8 cellular contexts compared by ENCODE assay signal in the genomic region with DNA sequence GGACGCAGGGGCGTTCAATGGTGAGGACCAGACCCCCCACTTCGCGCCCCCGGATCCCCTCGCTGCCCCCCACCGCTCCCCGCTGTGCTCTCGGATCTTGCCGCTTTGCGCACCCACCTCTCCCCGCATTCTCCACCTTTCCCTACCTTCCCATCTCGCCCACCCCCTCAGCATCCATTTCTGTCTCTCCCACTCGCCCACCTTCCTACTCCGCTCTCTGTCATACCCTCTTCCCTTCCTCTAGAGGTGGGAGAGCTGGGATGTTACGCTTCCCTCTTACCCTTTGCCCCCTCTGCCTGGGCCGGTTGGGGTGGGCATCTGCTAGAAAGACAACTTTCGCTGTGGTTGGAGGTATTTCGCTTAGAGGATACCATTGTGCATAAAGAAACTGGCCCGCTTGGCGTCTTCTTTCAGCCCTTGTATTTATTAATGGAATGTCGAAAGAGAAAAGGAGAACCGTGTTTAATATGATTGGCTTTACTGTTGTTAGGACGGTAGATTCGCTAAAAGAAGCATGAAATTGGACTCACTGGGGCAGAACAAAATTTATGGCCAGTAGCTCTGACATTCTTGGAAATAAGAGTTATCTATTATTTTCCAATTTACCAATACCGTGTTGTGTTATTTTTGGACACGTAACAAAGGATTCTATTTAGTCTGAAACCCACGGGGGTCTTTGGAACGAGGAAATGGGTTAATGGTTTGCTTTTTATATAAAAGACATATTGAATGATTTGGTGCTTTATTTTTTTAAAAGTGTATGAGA. TPM values are rescaled to one million over a fixed set of nuclear protein-coding genes. Genes with fewer than 3 reads are reported as not detected.
DNase-seq lines count a peak whose midpoint lies in the region; ATAC-seq and TF ChIP-seq lines count a peak whose summit lies in the region.

No MANE protein-coding gene starts in this region.

- H3K27ac ChIP-seq in HUES48 (ENCODE audit: low read depth, low read length) = peak overlapping the region; percentile 77

- H3K9me3 ChIP-seq in HUES48 (ENCODE audit: control insufficient read depth, insufficient read depth, low read length) = no peaks in the 10 kb centered on the region

- no peaks in the 10 kb centered on the region for H3K9me3 Mint-ChIP-seq in activated naive CD8-positive, alpha-beta T cell treated with anti-CD3 and anti-CD28 coated beads, Interleukin-2, amount 10 ng/mL, durations not matched to agents 7 days and 5 days
- no peaks in the 10 kb centered on the region for H3K9me3 Mint-ChIP-seq in stimulated activated memory B cell treated with anti-CD40 and anti-IgM and Interleukin-4, amounts not matched to agents 10 μg/mL and 1 μg/mL and 100 μg/mL, for 72 hours

- H3K36me3 ChIP-seq in BJ (ENCODE audit: control insufficient read depth, insufficient read depth, low read length) (no peaks in the 10 kb centered on the region), HUES48 (ENCODE audit: control insufficient read depth, insufficient read depth, low read length) (no peaks in the 10 kb centered on the region)

- peak overlapping the region; percentile 63 for H3K27ac Mint-ChIP-seq in activated naive CD8-positive, alpha-beta T cell treated with anti-CD3 and anti-CD28 coated beads, Interleukin-2, amount 10 ng/mL, durations not matched to agents 7 days and 5 days
- peak overlapping the region; percentile 43 for H3K27ac Mint-ChIP-seq in stimulated activated memory B cell treated with anti-CD40 and anti-IgM and Interleukin-4, amounts not matched to agents 10 μg/mL and 1 μg/mL and 100 μg/mL, for 72 hours

- no peak overlapping the region; the same call in 1 of the 2 replicates for H3K9ac ChIP-seq in HUES48 (ENCODE audit: low read depth, low read length)

- ATAC-seq in activated naive CD8-positive, alpha-beta T cell treated with anti-CD3 and anti-CD28 coated beads, Interleukin-2, amount 10 ng/mL, durations not matched to agents 7 days and 5 days (ENCODE audit: low read depth) = no peak
- no peak for ATAC-seq in stimulated activated memory B cell treated with anti-CD40 and anti-IgM and Interleukin-4, amounts not matched to agents 10 μg/mL and 1 μg/mL and 100 μg/mL, for 72 hours
- ATAC-seq in HG02885 (IDR thresholded peaks at IDR 0.05; ENCODE audit: poor library complexity, unreplicated experiment) (no peak), HG02938 (IDR thresholded peaks at IDR 0.05; ENCODE audit: unreplicated experiment) (no peak)

- no peak for DNase-seq in BJ (ENCODE audit: low read depth)
- DNase-seq in activated naive CD8-positive, alpha-beta T cell treated with anti-CD3 and anti-CD28 coated beads, Interleukin-2, amount 10 ng/mL, durations not matched to agents 7 days and 5 days = no peak
- peak; percentile 31 for DNase-seq in iPS-NIHi11 (ENCODE audit: low spot score)
- DNase-seq in occipital lobe (lab: John Stamatoyannopoulos, UW) = no peak

- peaks cover 48% of the 10 kb centered on the region for H3K4me1 ChIP-seq in HUES48 (ENCODE audit: control insufficient read depth, insufficient read depth, low read length)

- H3K27me3 ChIP-seq in BJ (ENCODE audit: control insufficient read depth, insufficient read depth, low read length) (no peaks in the 10 kb centered on the region), HUES48 (ENCODE audit: control insufficient read depth, insufficient read depth, low read length) (peaks cover 12% of the 10 kb centered on the region; the same call in 1 of the 2 replicates)

- POLR2A ChIA-PET in BJ (lab: Charles Lee) = no interaction called here
- POLR2A ChIA-PET in activated naive CD8-positive, alpha-beta T cell treated with anti-CD3 and anti-CD28 coated beads, Interleukin-2, amount 10 ng/mL, durations not matched to agents 7 days and 5 days (lab: Charles Lee) = no interaction called here

- peaks cover 1% of the 10 kb centered on the region for H3K36me3 Mint-ChIP-seq in activated naive CD8-positive, alpha-beta T cell treated with anti-CD3 and anti-CD28 coated beads, Interleukin-2, amount 10 ng/mL, durations not matched to agents 7 days and 5 days
- no peaks in the 10 kb centered on the region for H3K36me3 Mint-ChIP-seq in stimulated activated memory B cell treated with anti-CD40 and anti-IgM and Interleukin-4, amounts not matched to agents 10 μg/mL and 1 μg/mL and 100 μg/mL, for 72 hours

- H3K4me3 ChIP-seq in BJ (ENCODE audit: low read depth, low read length) = peak overlapping the region; percentile 84
- peak overlapping the region; percentile 94 for H3K4me3 ChIP-seq in HUES48 (ENCODE audit: low read depth, low read length)

- no peak for TF ChIP-seq CTCF in BJ (IDR thresholded peaks at IDR 0.05; ENCODE audit: insufficient read depth, low read depth, low read length)

- H3K4me3 Mint-ChIP-seq in activated naive CD8-positive, alpha-beta T cell treated with anti-CD3 and anti-CD28 coated beads, Interleukin-2, amount 10 ng/mL, durations not matched to agents 7 days and 5 days = peak overlapping the region; percentile 94
- H3K4me3 Mint-ChIP-seq in stimulated activated memory B cell treated with anti-CD40 and anti-IgM and Interleukin-4, amounts not matched to agents 10 μg/mL and 1 μg/mL and 100 μg/mL, for 72 hours = peak overlapping the region; percentile 99

- CTCF ChIA-PET in BJ (lab: Yijun Ruan, JAX) = interaction anchor here (0.6 kb wide), 1 partner anchor 96 kb away, joined by 3 read pairs; no protein-coding TSS in a partner anchor

- H3K4me1 Mint-ChIP-seq in activated naive CD8-positive, alpha-beta T cell treated with anti-CD3 and anti-CD28 coated beads, Interleukin-2, amount 10 ng/mL, durations not matched to agents 7 days and 5 days = peaks cover 12% of the 10 kb centered on the region
- peaks cover 19% of the 10 kb centered on the region for H3K4me1 Mint-ChIP-seq in stimulated activated memory B cell treated with anti-CD40 and anti-IgM and Interleukin-4, amounts not matched to agents 10 μg/mL and 1 μg/mL and 100 μg/mL, for 72 hours

- H3K27me3 Mint-ChIP-seq in activated naive CD8-positive, alpha-beta T cell treated with anti-CD3 and anti-CD28 coated beads, Interleukin-2, amount 10 ng/mL, durations not matched to agents 7 days and 5 days = peaks cover 44% of the 10 kb centered on the region
- H3K27me3 Mint-ChIP-seq in stimulated activated memory B cell treated with anti-CD40 and anti-IgM and Interleukin-4, amounts not matched to agents 10 μg/mL and 1 μg/mL and 100 μg/mL, for 72 hours = peaks cover 39% of the 10 kb centered on the region

RNA-seq across cellular contexts. Expression of gene PRKAR2B, which starts 0.9 kb away (rescaled TPM):
- polyA plus RNA-seq in BJ (2011; rRNA removed) = 2.6 and 5.1 TPM in 2 replicates
- 2.0 TPM in 2 replicates for polyA minus RNA-seq in BJ (2011; rRNA and poly(A)+ RNA removed)
- total RNA-seq in activated naive CD8-positive, alpha-beta T cell treated with anti-CD3 and anti-CD28 coated beads, Interleukin-2, amount 10 ng/mL, durations not matched to agents 7 days and 5 days = 1 to 10 TPM; 1.4 to 1.6 TPM
- total RNA-seq in occipital lobe = 227 TPM

Comparison
In these comparisons a context has a peak if more than half of its experiments do, and no peak if none do; other contexts are left out.
1. RNA of gene PRKAR2B, which starts 0.9 kb away (total RNA-seq): 227 TPM in occipital lobe (single experiment); 1.4 to 1.6 TPM in activated naive CD8-positive, alpha-beta T cell treated with anti-CD3 and anti-CD28 coated beads, Interleukin-2, amount 10 ng/mL, durations not matched to agents 7 days and 5 days; every median in the first group is over 10 times any median in the second.